In the genomic region with DNA sequence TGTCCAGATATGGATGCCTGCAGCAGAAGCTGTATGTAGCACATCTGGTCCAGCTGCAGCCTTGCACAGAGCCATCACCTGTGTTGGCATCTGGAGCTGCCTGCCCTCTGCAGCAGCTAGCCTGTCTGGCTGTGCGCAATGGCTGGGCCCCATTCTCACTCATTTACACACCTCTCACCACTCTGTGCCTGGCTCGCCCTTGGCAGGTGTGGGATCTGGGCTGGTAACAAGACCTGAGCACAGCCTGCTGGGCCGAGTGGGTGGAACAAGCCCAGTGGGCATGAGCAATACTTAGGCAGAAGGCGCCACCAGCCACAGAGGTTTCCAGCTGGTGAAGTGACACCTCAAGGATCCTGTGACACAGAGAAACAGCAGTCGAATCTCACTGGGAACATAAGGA, we compare ENCODE assay signal across 20 cellular contexts.
DNase-seq lines count a peak whose midpoint lies in the region; ATAC-seq and TF ChIP-seq lines count a peak whose summit lies in the region.
"Had no signal": no experiment of that assay in that cellular context is flagged by ENCODE, and none has a peak within 500 bp of the region (broad histone marks: within the 10 kb centered on the region; RNA-seq: fewer than 3 reads in every experiment).

No MANE protein-coding gene starts in this region.

- H2BK15ac ChIP-seq in neuronal stem cell (ENCODE audit: low read length) = no peak overlapping the region

- H3K4ac ChIP-seq in neuronal stem cell (ENCODE audit: low read length) = no peak overlapping the region

- H2AFZ ChIP-seq in KMS-11 (ENCODE audit: low read depth) = 0 out of 2 replicates have a peak overlapping the region, but pooled peaks have one; percentile 43
- no peak overlapping the region for H2AFZ ChIP-seq in neuronal stem cell (ENCODE audit: low read length)

- no peak overlapping the region for H4K8ac ChIP-seq in neuronal stem cell (ENCODE audit: low read depth, low read length)

- no peaks in the 10 kb centered on the region for H3K79me1 ChIP-seq in neuronal stem cell (ENCODE audit: low read depth, low read length)

- H3K27me3 ChIP-seq in KMS-11 (ENCODE audit: insufficient read depth, low read depth) (no peaks in the 10 kb centered on the region), neuronal stem cell (ENCODE audit: control insufficient read depth in 3 of 3, insufficient read depth in 3 of 3, low read depth in 1 of 3, low read length in 3 of 3) (no peaks in the 10 kb centered on the region), upper lobe of right lung (no peaks in the 10 kb centered on the region)
- H3K27me3 ChIP-seq: BE2C; BLaER1 treated with 17β-estradiol and CSF1 and Interleukin-3, amounts not matched to agents 10 nM and 100 nM had no signal

- H4K91ac ChIP-seq in neuronal stem cell (ENCODE audit: low read depth, low read length, poor library complexity) = no peak overlapping the region

- TF ChIP-seq CTCF in KMS-11 (conservative IDR thresholded peaks at IDR 0.05; ENCODE audit: low read depth, low read length) (no peak), upper lobe of right lung (IDR thresholded peaks at IDR 0.05) (no peak)

- intact Hi-C loops in upper lobe of right lung (cut with DNase I) = no loop called here

- WGBS in neuronal stem cell (ENCODE audit: extremely low coverage in 2 of 2, insufficient read length in 2 of 2, insufficient replicate concordance in 1 of 2), 2 donors = no CpG with 5 or more reads among the region's 5 CpGs

- H3K27ac ChIP-seq in KMS-11 (no peak overlapping the region), neuronal stem cell (replicated peaks; ENCODE audit: low read length) (no peak overlapping the region), upper lobe of right lung (no peak overlapping the region)
- H3K27ac ChIP-seq: A549; BLaER1 treated with 17β-estradiol and CSF1 and Interleukin-3, amounts not matched to agents 10 nM and 100 nM had no signal

- no peak overlapping the region for H2AK5ac ChIP-seq in neuronal stem cell (ENCODE audit: low read depth, low read length)

- no peaks in the 10 kb centered on the region for H3K79me2 ChIP-seq in KMS-11 (ENCODE audit: insufficient read depth, low read depth)

- H3K23ac ChIP-seq in neuronal stem cell (ENCODE audit: low read depth, low read length, poor library complexity) = no peak overlapping the region

- no peaks in the 10 kb centered on the region for H4K20me1 ChIP-seq in KMS-11 (ENCODE audit: insufficient read depth)
- H4K20me1 ChIP-seq: BLaER1 treated with 17β-estradiol and CSF1 and Interleukin-3, amounts not matched to agents 10 nM and 100 nM had no signal

- H3K14ac ChIP-seq in neuronal stem cell (ENCODE audit: low read length) = peak overlapping the region; percentile 14

- H3K18ac ChIP-seq in neuronal stem cell (ENCODE audit: low read length) = no peak overlapping the region

- no peak overlapping the region for H2BK5ac ChIP-seq in neuronal stem cell (ENCODE audit: low read length)

- H3K4me1 ChIP-seq in KMS-11 (ENCODE audit: low read depth, poor library complexity, severe bottlenecking) (peaks cover 30% of the 10 kb centered on the region), neuronal stem cell (ENCODE audit: control insufficient read depth in 2 of 2, insufficient read depth in 1 of 2, low read depth in 1 of 2, low read length in 2 of 2) (no peaks in the 10 kb centered on the region), upper lobe of right lung (no peaks in the 10 kb centered on the region)
- H3K4me1 ChIP-seq: A549; BE2C; BLaER1 treated with 17β-estradiol and CSF1 and Interleukin-3, amounts not matched to agents 10 nM and 100 nM had no signal

- peak; percentile 33 for DNase-seq in ecto neural progenitor cell (ENCODE audit: low spot score)
- DNase-seq in neuronal stem cell (ENCODE audit: low spot score) = no peak
- DNase-seq in upper lobe of right lung = no peak
- DNase-seq in amygdala (lab: John Stamatoyannopoulos, UW) = no peak
- no peak for DNase-seq in EL
- DNase-seq: 8988T; ACHN; AML-193; BE2C; CD4-positive, alpha-beta T cell; CD8-positive, alpha-beta memory T cell; DMS 273 treated with DMSO at 0.1 percent for 48 hours; DMS79; GF-D8; H7; HCEC 1CT had no signal

- H3K36me3 ChIP-seq in KMS-11 (ENCODE audit: insufficient read depth) (no peaks in the 10 kb centered on the region), neuronal stem cell (replicated peaks in 1 of 2; ENCODE audit: control insufficient read depth in 2 of 2, insufficient read depth in 2 of 2, low read length in 2 of 2) (no peaks in the 10 kb centered on the region), upper lobe of right lung (no peaks in the 10 kb centered on the region)
- H3K36me3 ChIP-seq: BE2C; BLaER1 treated with 17β-estradiol and CSF1 and Interleukin-3, amounts not matched to agents 10 nM and 100 nM had no signal

- H2BK120ac ChIP-seq in neuronal stem cell (ENCODE audit: low read depth, low read length) = no peak overlapping the region

- H3K9ac ChIP-seq in KMS-11 (no peak overlapping the region), neuronal stem cell (ENCODE audit: low read depth, low read length, poor library complexity) (no peak overlapping the region)
- H3K9ac ChIP-seq: BLaER1 treated with 17β-estradiol and CSF1 and Interleukin-3, amounts not matched to agents 10 nM and 100 nM had no signal

- ATAC-seq in upper lobe of right lung = peak; percentile 34
- ATAC-seq in GM19455 (IDR thresholded peaks at IDR 0.05; ENCODE audit: unreplicated experiment) = no peak
- ATAC-seq: A549 had no signal

- no peak overlapping the region for H3K4me3 ChIP-seq in KMS-11 (IDR thresholded peaks at IDR 0.05; ENCODE audit: insufficient read depth, low read depth, low read length)
- no peak overlapping the region for H3K4me3 ChIP-seq in neuronal stem cell (ENCODE audit: low read length in 2 of 2)
- H3K4me3 ChIP-seq in upper lobe of right lung = no peak overlapping the region
- H3K4me3 ChIP-seq: A549; BLaER1 treated with 17β-estradiol and CSF1 and Interleukin-3, amounts not matched to agents 10 nM and 100 nM had no signal

- no peak overlapping the region for H3K4me2 ChIP-seq in KMS-11
- no peak overlapping the region for H3K4me2 ChIP-seq in neuronal stem cell (ENCODE audit: insufficient read depth, low read length, poor library complexity, severe bottlenecking)
- H3K4me2 ChIP-seq: A549; BLaER1 treated with 17β-estradiol and CSF1 and Interleukin-3, amounts not matched to agents 10 nM and 100 nM had no signal

- H3K9me3 ChIP-seq in neuronal stem cell (replicated peaks in 1 of 2; ENCODE audit: control insufficient read depth in 2 of 2, insufficient read depth in 1 of 2, low read depth in 1 of 2, low read length in 2 of 2) (no peaks in the 10 kb centered on the region), upper lobe of right lung (no peaks in the 10 kb centered on the region)
- H3K9me3 ChIP-seq: A549; BE2C; BLaER1 treated with 17β-estradiol and CSF1 and Interleukin-3, amounts not matched to agents 10 nM and 100 nM had no signal

- no peak overlapping the region for H2BK12ac ChIP-seq in neuronal stem cell (ENCODE audit: low read length)
